In genomic region chr7:84469034-84469433, GRCh38 we compare ENCODE assay signal across 17 cellular contexts.
"Had no signal": no experiment of that assay in that cellular context is flagged by ENCODE, and none has a peak within 500 bp of the region (broad histone marks: within the 10 kb centered on the region; RNA-seq: fewer than 3 reads in every experiment).

No MANE protein-coding gene starts in this region.

- H3K27ac ChIP-seq: esophagus muscularis mucosa, hepatocyte, lower lobe of right lung, neutrophil, upper lobe of right lung had no signal

- H3K4me1 ChIP-seq: esophagus muscularis mucosa, lower lobe of right lung, upper lobe of right lung had no signal

- DNase-seq: activated B cell treated with CpG ODN at 0.5 μM for 24 hours; activated CD4-positive, alpha-beta memory T cell treated with anti-CD3 and anti-CD28 coated beads for 36 hours; activated CD4-positive, alpha-beta T cell treated with anti-CD3 and anti-CD28 coated beads for 4 hours; activated CD8-positive, alpha-beta memory T cell treated with anti-CD3 and anti-CD28 coated beads, Interleukin-2, amount 10 ng/mL, durations not matched to agents 7 days and 5 days; activated naive CD8-positive, alpha-beta T cell treated with anti-CD3 and anti-CD28 coated beads for 36 hours; amniotic stem cell; cortex of kidney; effector CD4-positive, alpha-beta T cell; islet precursor cell; lower lobe of right lung; natural killer cell; posterior cingulate gyrus; stimulated activated naive B cell treated with anti-CD40 and anti-IgM and Interleukin-4, amounts not matched to agents 10 μg/mL and 1 μg/mL and 100 μg/mL, for 72 hours; upper lobe of right lung had no signal

- H3K4me2 ChIP-seq: hepatocyte had no signal

- H3K27me3 ChIP-seq: esophagus muscularis mucosa, hepatocyte, neutrophil, upper lobe of right lung had no signal

- H3K9me3 ChIP-seq: esophagus muscularis mucosa, lower lobe of right lung, neutrophil, upper lobe of right lung had no signal

- ATAC-seq: activated CD8-positive, alpha-beta memory T cell treated with anti-CD3 and anti-CD28 coated beads, Interleukin-2, amount 10 ng/mL, durations not matched to agents 7 days and 5 days; lower lobe of right lung; natural killer cell; stimulated activated naive B cell treated with anti-CD40 and anti-IgM and Interleukin-4, amounts not matched to agents 10 μg/mL and 1 μg/mL and 100 μg/mL, for 72 hours; upper lobe of right lung had no signal

- H3K79me2 ChIP-seq: hepatocyte had no signal

- H3K36me3 ChIP-seq: esophagus muscularis mucosa, lower lobe of right lung, neutrophil, upper lobe of right lung had no signal

- H2AFZ ChIP-seq: hepatocyte had no signal

- H3K4me3 ChIP-seq: esophagus muscularis mucosa, hepatocyte, lower lobe of right lung, upper lobe of right lung had no signal
